In the genomic region with DNA sequence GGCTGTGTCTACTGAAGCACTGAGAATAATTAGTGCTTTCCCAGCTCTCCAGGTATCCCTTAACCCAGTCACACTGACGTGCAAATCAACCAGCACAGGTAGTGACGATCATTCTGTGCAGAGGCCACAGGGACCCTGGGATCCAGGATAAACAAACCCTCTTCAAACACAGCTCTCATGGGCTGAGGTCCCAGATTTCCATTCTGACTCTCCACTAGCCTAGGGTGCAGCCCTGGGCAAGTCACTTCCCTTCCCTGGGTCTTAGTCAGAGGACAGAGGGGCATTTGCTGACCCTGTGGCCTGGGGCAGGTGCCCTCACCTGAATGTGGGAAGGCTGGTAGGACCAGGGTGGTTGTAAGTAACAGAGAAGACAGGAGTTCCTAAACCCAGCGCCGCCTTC, we compare ENCODE assay signal across 8 cellular contexts.
"Had no signal": no experiment of that assay in that cellular context is flagged by ENCODE, and none has a peak within 500 bp of the region (broad histone marks: within the 10 kb centered on the region; RNA-seq: fewer than 3 reads in every experiment).

No MANE protein-coding gene starts in this region.

- H3K4me3 ChIP-seq: GM23248 had no signal

- H3K27ac ChIP-seq: GM23248, HL-60 had no signal

- DNase-seq: GM23248, GOT3, H9, HCEC 1CT had no signal

- H3K27ac Mint-ChIP-seq: H9 had no signal

- H2AFZ ChIP-seq: GM23248 had no signal

- H3K4me3 Mint-ChIP-seq: H9, IgD-negative memory B cell had no signal

- H3K9ac ChIP-seq: GM23248 had no signal

- FAIRE-seq: H54, HepG2 had no signal
